In the genomic region with DNA sequence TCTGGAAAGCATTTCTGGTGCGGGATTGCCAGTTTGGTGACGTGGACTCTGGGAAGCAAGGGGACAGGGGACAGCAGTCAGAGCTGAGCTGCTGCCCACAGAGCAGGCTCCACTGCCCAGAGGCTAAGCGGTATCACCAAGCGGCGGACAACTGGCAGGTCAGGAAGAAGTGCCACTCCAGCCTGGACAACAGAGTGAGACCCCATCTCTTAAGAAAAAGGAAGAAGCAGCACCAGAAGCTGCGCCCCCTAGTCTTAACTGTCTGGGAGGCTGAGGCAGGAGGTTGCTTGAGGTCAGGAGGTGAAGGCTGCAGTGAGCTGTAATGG, we compare ENCODE assay signal across 15 cellular contexts. TPM values are rescaled to one million over a fixed set of nuclear protein-coding genes. Genes with fewer than 3 reads are reported as not detected.
A peak's percentile ranks its signal among the peaks of the same experiment; 100 is the strongest.
DNase-seq lines count a peak whose midpoint lies in the region; ATAC-seq and TF ChIP-seq lines count a peak whose summit lies in the region.
"Had no signal": no experiment of that assay in that cellular context is flagged by ENCODE, and none has a peak within 500 bp of the region (broad histone marks: within the 10 kb centered on the region; RNA-seq: fewer than 3 reads in every experiment).

No MANE protein-coding gene starts in this region.

- H3K4me1 Mint-ChIP-seq in GM23338: peaks cover 36% of the 10 kb centered on the region
- peaks cover 38% of the 10 kb centered on the region for H3K4me1 Mint-ChIP-seq in WTC11
- peaks cover 9% of the 10 kb centered on the region for H3K4me1 Mint-ChIP-seq in endothelial cell (ENCODE audit: unreplicated experiment)

- POLR2A ChIA-PET in WTC11 (lab: Charles Lee): interaction anchor here (1.0 to 1.4 kb wide), 2 partner anchors 22 to 30 kb away, joined by 3 to 4 read pairs; no protein-coding TSS in a partner anchor

- no peak for DNase-seq in GM23338 (ENCODE audit: low spot score)
- no peak for DNase-seq in WTC11 (ENCODE audit: low spot score)
- DNase-seq in endothelial cell (ENCODE audit: low spot score): no peak
- DNase-seq in trophoblast cell: no peak
- DNase-seq in brain microvascular endothelial cell: no peak
- no peak for DNase-seq in right cardiac atrium
- no peak for DNase-seq in GM03348 (ENCODE audit: low spot score)
- DNase-seq in NOMO-1 (lab: John Stamatoyannopoulos, UW; ENCODE audit: unreplicated experiment in 2 of 2): no peak
- DNase-seq: BE2C; CD8-positive, alpha-beta memory T cell; DND-41; KG1; NCI-H2029 treated with DMSO at 0.1 percent for 48 hours; NCI-H82 had no signal

- no peak overlapping the region for H3K9ac ChIP-seq in trophoblast cell (ENCODE audit: low read length)

- no peaks in the 10 kb centered on the region for H3K9me2 ChIP-seq in GM23338 (ENCODE audit: insufficient read depth)

- H2AFZ ChIP-seq in GM23338: no peak overlapping the region
- H2AFZ ChIP-seq in trophoblast cell (ENCODE audit: insufficient read depth, low read length, poor library complexity): no peak overlapping the region

- peaks cover 20% of the 10 kb centered on the region for H3F3A ChIP-seq in GM23338 (replicated peaks; ENCODE audit: low read depth)

- H4K91ac ChIP-seq in trophoblast cell (ENCODE audit: low read depth, low read length): peak overlapping the region; percentile 69

- no peaks in the 10 kb centered on the region; the same call in 1 of the 2 replicates for H4K20me1 ChIP-seq in GM23338 (replicated peaks; ENCODE audit: insufficient read depth)

- H3K9me3 Mint-ChIP-seq in GM23338 (no peaks in the 10 kb centered on the region; the same call in 2 of the 3 replicates), WTC11 (no peaks in the 10 kb centered on the region), endothelial cell (ENCODE audit: unreplicated experiment) (no peaks in the 10 kb centered on the region)
- H3K9me3 Mint-ChIP-seq: CD8-positive, alpha-beta memory T cell had no signal

- H3K27me3 ChIP-seq in GM23338 (ENCODE audit: insufficient read depth): no peaks in the 10 kb centered on the region
- H3K27me3 ChIP-seq in trophoblast cell (ENCODE audit: insufficient read depth, low read length): no peaks in the 10 kb centered on the region
- no peaks in the 10 kb centered on the region for H3K27me3 ChIP-seq in brain microvascular endothelial cell (replicated peaks)
- no peaks in the 10 kb centered on the region for H3K27me3 ChIP-seq in right cardiac atrium (ENCODE audit: control insufficient read depth, insufficient read depth)
- H3K27me3 ChIP-seq: BE2C had no signal

- H4K12ac ChIP-seq in trophoblast cell (ENCODE audit: low read depth, low read length): peak overlapping the region; percentile 37

- H2BK5ac ChIP-seq in trophoblast cell (ENCODE audit: low read depth, low read length, poor library complexity): peak overlapping the region; percentile 16

- ATAC-seq in GM23338: no peak
- no peak for ATAC-seq in WTC11
- no peak for ATAC-seq in right cardiac atrium
- ATAC-seq: GM12878 had no signal

- TF ChIP-seq CTCF in GM23338 (conservative IDR thresholded peaks at IDR 0.05; ENCODE audit: low read depth in 2 of 2) (no peak), WTC11 (IDR thresholded peaks at IDR 0.05) (no peak), endothelial cell (IDR thresholded peaks at IDR 0.05; ENCODE audit: unreplicated experiment) (no peak), brain microvascular endothelial cell (IDR thresholded peaks at IDR 0.05; ENCODE audit: low read depth, low read length, missing control alignments) (no peak)

- H2BK12ac ChIP-seq in trophoblast cell (ENCODE audit: low read length): no peak overlapping the region

- intact Hi-C loops in right cardiac atrium (cut with DNase I): no loop called here

- H3K36me3 Mint-ChIP-seq in GM23338 (ENCODE audit: low read depth) (peaks cover 69% of the 10 kb centered on the region), WTC11 (peaks cover 49% of the 10 kb centered on the region), endothelial cell (ENCODE audit: low read depth, unreplicated experiment) (peaks cover 30% of the 10 kb centered on the region)

- H3K18ac ChIP-seq in trophoblast cell (ENCODE audit: low read length): peak overlapping the region; percentile 25

- H3K27ac ChIP-seq in GM23338 (ENCODE audit: low read depth) (peak overlapping the region; percentile 84; the same call in 1 of the 2 replicates), trophoblast cell (ENCODE audit: low read depth, low read length) (peak overlapping the region; percentile 18), brain microvascular endothelial cell (no peak overlapping the region), right cardiac atrium (ENCODE audit: low read length) (no peak overlapping the region)

- CTCF ChIA-PET in WTC11 (lab: Charles Lee): interaction anchor here (0.8 to 2.7 kb wide), 12 partner anchors 10 to 67 kb away, joined by 3 to 12 read pairs (median 6); no protein-coding TSS in a partner anchor

- no peak overlapping the region for H3K23ac ChIP-seq in trophoblast cell (ENCODE audit: low read length)

- no peak overlapping the region for H2BK120ac ChIP-seq in trophoblast cell (ENCODE audit: insufficient read depth, low read length, poor library complexity)

- H3K27ac Mint-ChIP-seq in GM23338 (peak overlapping the region; percentile 92), WTC11 (peak overlapping the region; percentile 93), endothelial cell (ENCODE audit: unreplicated experiment) (no peak overlapping the region)

- in situ Hi-C loops in brain microvascular endothelial cell (cut with HindIII; ENCODE audit: low pct_ligation_motif_present, low sequenced_read_pairs): no loop called here

- H3K36me3 ChIP-seq in GM23338 (ENCODE audit: insufficient read depth): peaks cover 5% of the 10 kb centered on the region
- H3K36me3 ChIP-seq in trophoblast cell (ENCODE audit: control insufficient read depth in 1 of 2, insufficient read depth in 2 of 2, low read length in 2 of 2): peaks cover 36 to 41% of the 10 kb centered on the region in 2 experiments
- H3K36me3 ChIP-seq in brain microvascular endothelial cell (replicated peaks): peaks cover 6% of the 10 kb centered on the region

- H3K27me3 Mint-ChIP-seq in GM23338 (ENCODE audit: insufficient read depth, low read depth, poor library complexity) (peaks cover 28% of the 10 kb centered on the region), WTC11 (ENCODE audit: low read depth) (no peaks in the 10 kb centered on the region; the same call in 1 of the 2 replicates), endothelial cell (ENCODE audit: unreplicated experiment) (peaks cover 6% of the 10 kb centered on the region)
- H3K27me3 Mint-ChIP-seq: CD8-positive, alpha-beta memory T cell had no signal

- H3K4me3 ChIP-seq in GM23338 (no peak overlapping the region), trophoblast cell (ENCODE audit: low read depth, low read length) (no peak overlapping the region), brain microvascular endothelial cell (ENCODE audit: low read depth, low read length) (no peak overlapping the region), right cardiac atrium (ENCODE audit: low read length) (no peak overlapping the region)
- H3K4me3 ChIP-seq: GM12878 had no signal

- H3K79me2 ChIP-seq in GM23338 (replicated peaks; ENCODE audit: insufficient read depth) (no peaks in the 10 kb centered on the region), trophoblast cell (ENCODE audit: control insufficient read depth, insufficient read depth, low read length, poor library complexity) (no peaks in the 10 kb centered on the region)

- peaks cover 4% of the 10 kb centered on the region for H3K79me1 ChIP-seq in trophoblast cell (ENCODE audit: low read length)

- H3K4me3 Mint-ChIP-seq in GM23338 (peak overlapping the region; percentile 18; the same call in 1 of the 3 replicates), WTC11 (peak overlapping the region; percentile 24), endothelial cell (ENCODE audit: unreplicated experiment) (peak overlapping the region; percentile 45)
- H3K4me3 Mint-ChIP-seq: CD8-positive, alpha-beta memory T cell had no signal

- H4K8ac ChIP-seq in trophoblast cell (ENCODE audit: low read depth, low read length): peak overlapping the region; percentile 26

- H3K4ac ChIP-seq in trophoblast cell (ENCODE audit: low read depth, low read length): no peak overlapping the region

- WGBS in trophoblast cell (ENCODE audit: extremely low coverage, insufficient coverage, insufficient read length): no CpG with 5 or more reads among the region's 6 CpGs
- WGBS in right cardiac atrium: 93% methylated on average over 6 of the region's 6 CpGs

- peaks cover 20% of the 10 kb centered on the region for H3K4me1 ChIP-seq in GM23338 (ENCODE audit: insufficient read depth)
- peaks cover 11 to 14% of the 10 kb centered on the region in 2 experiments for H3K4me1 ChIP-seq in trophoblast cell (ENCODE audit: control insufficient read depth in 1 of 2, insufficient read depth in 2 of 2, low read length in 2 of 2)
- H3K4me1 ChIP-seq in right cardiac atrium (ENCODE audit: control insufficient read depth, insufficient read depth, low read length): no peaks in the 10 kb centered on the region
- H3K4me1 ChIP-seq: BE2C had no signal

- no peak overlapping the region for H2AK5ac ChIP-seq in trophoblast cell (ENCODE audit: low read length)

- H3K9me3 ChIP-seq in trophoblast cell (ENCODE audit: insufficient read depth, low read depth, low read length): peaks cover 7% of the 10 kb centered on the region
- no peaks in the 10 kb centered on the region for H3K9me3 ChIP-seq in right cardiac atrium (ENCODE audit: control insufficient read depth, low read length)
- H3K9me3 ChIP-seq: BE2C had no signal

- H3K4me2 ChIP-seq in GM23338 (no peak overlapping the region), trophoblast cell (ENCODE audit: low read length) (no peak overlapping the region)

- no peak overlapping the region for H3K14ac ChIP-seq in trophoblast cell (ENCODE audit: low read length)

TF ChIP-seq in GM23338, 12 proteins besides CTCF, POLR2A, EP300 and RAD21 (continues in another document):
- TF ChIP-seq ZNF331 (CRISPR knock-in tag; IDR thresholded peaks at IDR 0.05; ENCODE audit: low read depth) (no peak), STAT1 (IDR thresholded peaks at IDR 0.05; ENCODE audit: unreplicated experiment) (no peak), CREB1 (CRISPR knock-in tag; IDR thresholded peaks at IDR 0.05; ENCODE audit: low read depth) (no peak), POLR2AphosphoS5 (IDR thresholded peaks at IDR 0.05; ENCODE audit: low read depth) (no peak)

TF ChIP-seq in WTC11, 78 proteins besides CTCF, POLR2A, EP300 and RAD21 (continues in another document):
- TF ChIP-seq JAZF1 (CRISPR knock-in tag; IDR thresholded peaks at IDR 0.05) (no peak), GABPB1 (CRISPR knock-in tag; IDR thresholded peaks at IDR 0.05) (no peak)

RNA-seq across cellular contexts. Expression of gene MMP17, which starts 31.8 kb away (rescaled TPM):
- total RNA-seq in GM23338 (2014; rRNA removed; shearing (Covaris generic)): 26.8 and 48.5 TPM in 2 replicates
- polyA plus RNA-seq in GM23338 (2016; fragmentation: Nextera tagmentation; extraction: Ambion mirVana) (10.4 and 16.9 TPM in 2 replicates), right cardiac atrium (2.4 TPM)
- total RNA-seq in WTC11 (2021) (58.8 to 67.1 TPM (median 62.1 TPM) in 3 replicates), endothelial cell (ENCODE audit: unreplicated experiment) (6.3 TPM), right cardiac atrium (1 to 10 TPM in 3 of 4 donors, under 1 TPM in 1; 0.89 to 1.4 (median 1.2) TPM)
- 12.7 and 12.8 TPM in 2 replicates for polyA plus RNA-seq in trophoblast cell (2013)
- polyA plus RNA-seq: CD8-positive, alpha-beta memory T cell had no signal

Comparison
In these comparisons a context has a peak if more than half of its experiments do, and no peak if none do; other contexts are left out.
1. H3K27ac ChIP-seq: peak in GM23338 (single experiment) and trophoblast cell (single experiment); none in brain microvascular endothelial cell (single experiment) and right cardiac atrium (single experiment).
2. Peak in every context shown above with its lines, with median percentiles within 50 percentile points of each other: H3K4me3 Mint-ChIP-seq.